21 cellular contexts compared by ENCODE assay signal in the genomic region with DNA sequence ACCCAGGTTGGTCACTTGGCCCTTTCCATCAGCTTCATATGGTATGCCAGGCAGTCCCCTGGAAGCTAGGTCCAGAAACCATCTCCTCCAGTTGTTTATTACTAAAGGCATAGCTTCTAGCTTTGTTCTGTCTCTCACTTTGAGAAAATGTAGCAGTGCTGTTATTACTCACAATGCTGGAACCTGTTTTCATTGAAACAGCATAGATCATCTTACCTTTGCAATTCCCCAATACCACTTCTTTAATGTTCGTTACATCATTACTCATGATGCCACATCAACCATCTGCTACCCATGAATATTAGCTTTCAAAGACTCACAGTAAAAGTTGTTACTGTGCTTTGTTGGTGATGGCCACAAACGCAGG.
DNase-seq lines count a peak whose midpoint lies in the region; ATAC-seq, FAIRE-seq and TF ChIP-seq lines count a peak whose summit lies in the region.
"Had no signal": no experiment of that assay in that cellular context is flagged by ENCODE, and none has a peak within 500 bp of the region (broad histone marks: within the 10 kb centered on the region; RNA-seq: fewer than 3 reads in every experiment).

No MANE protein-coding gene starts in this region.

- no peak for TF ChIP-seq RAD21 in K562 (CRISPR knock-in tag; conservative IDR thresholded peaks at IDR 0.05 in 1 of 2, IDR thresholded peaks at IDR 0.05 in 1 of 2)

- H3K4me1 ChIP-seq in K562 (replicated peaks in 1 of 2; ENCODE audit: control insufficient read depth in 2 of 2, insufficient read depth in 2 of 2, low read length in 2 of 2) (no peaks in the 10 kb centered on the region), testis (no peaks in the 10 kb centered on the region)
- H3K4me1 ChIP-seq: BE2C had no signal

- H3K27ac ChIP-seq in K562 (ENCODE audit: extremely low read depth, low read depth, low read length) (no peak overlapping the region), testis (no peak overlapping the region)
- H3K27ac ChIP-seq: 22Rv1 had no signal

- H3K36me3 Mint-ChIP-seq in stimulated activated memory B cell treated with anti-CD40 and anti-IgM and Interleukin-4, amounts not matched to agents 10 μg/mL and 1 μg/mL and 100 μg/mL, for 72 hours, result no peaks in the 10 kb centered on the region
- H3K36me3 Mint-ChIP-seq: CD14-positive monocyte; CD8-positive, alpha-beta memory T cell had no signal

- no peaks in the 10 kb centered on the region for H3K9me3 ChIP-seq in K562 (replicated peaks; ENCODE audit: control insufficient read depth, insufficient read depth, low read depth, low read length)
- H3K9me3 ChIP-seq in testis, result no peaks in the 10 kb centered on the region
- H3K9me3 ChIP-seq: BE2C, MG63 had no signal

- H3K27me3 Mint-ChIP-seq in stimulated activated memory B cell treated with anti-CD40 and anti-IgM and Interleukin-4, amounts not matched to agents 10 μg/mL and 1 μg/mL and 100 μg/mL, for 72 hours, result peaks cover 9% of the 10 kb centered on the region

- H3K9ac ChIP-seq in K562 (ENCODE audit: insufficient read depth in 1 of 2, low read depth in 2 of 2, low read length in 2 of 2), result no peak overlapping the region

- DNase-seq in NCI-H2107 treated with DMSO at 0.1 percent for 48 hours (lab: John Stamatoyannopoulos, UW; ENCODE audit: unreplicated experiment) (peak; percentile 19), NCI-H2107 (lab: John Stamatoyannopoulos, UW) (no peak), NCI-H2171 (lab: John Stamatoyannopoulos, UW) (peak; percentile 14), K562 (ENCODE audit: extremely low read depth in 1 of 4, low spot score in 3 of 4) (no peak), testis (no peak), hypothalamus (lab: John Stamatoyannopoulos, UW) (no peak)
- DNase-seq: BE2C; CD8-positive, alpha-beta memory T cell; DMS53; H9; KG1; NCI-H2029; NCI-H524 treated with DMSO at 0.1 percent for 48 hours; SHP77 had no signal

- in situ Hi-C loops in K562 (cut with MboI), result no loop called here

- no peak overlapping the region for H3K4me2 ChIP-seq in K562 (ENCODE audit: insufficient read depth, low read length)
- H3K4me2 ChIP-seq: GM23338 had no signal

- H3K9me3 Mint-ChIP-seq in stimulated activated memory B cell treated with anti-CD40 and anti-IgM and Interleukin-4, amounts not matched to agents 10 μg/mL and 1 μg/mL and 100 μg/mL, for 72 hours, result no peaks in the 10 kb centered on the region
- H3K9me3 Mint-ChIP-seq: CD8-positive, alpha-beta memory T cell; GM23338; H9 had no signal

- TF ChIP-seq CTCF in K562 (IDR thresholded peaks at IDR 0.05 in 2 of 3, conservative IDR thresholded peaks at IDR 0.05 in 1 of 3; ENCODE audit: insufficient read depth in 2 of 3, low read depth in 1 of 3, low read length in 3 of 3) (no peak), testis (IDR thresholded peaks at IDR 0.05) (no peak)

- peak; percentile 56 for FAIRE-seq in K562 (lab: Jason Lieb, UNC)
- FAIRE-seq: HTR-8/SVneo had no signal

- BruUV-seq in K562 (replicated peaks; lab: Mats Ljungman, UMichigan), result no TSS peak

- H3K4me1 Mint-ChIP-seq in stimulated activated memory B cell treated with anti-CD40 and anti-IgM and Interleukin-4, amounts not matched to agents 10 μg/mL and 1 μg/mL and 100 μg/mL, for 72 hours, result no peaks in the 10 kb centered on the region
- H3K4me1 Mint-ChIP-seq: CD14-positive monocyte; CD8-positive, alpha-beta memory T cell; GM23338; H9 had no signal

- TF ChIP-seq EP300 in K562 (IDR thresholded peaks at IDR 0.05; ENCODE audit: low read length), result no peak

- H3K36me3 ChIP-seq in K562 (ENCODE audit: control insufficient read depth, insufficient read depth, low read length) (no peaks in the 10 kb centered on the region), testis (ENCODE audit: low read depth, missing control alignments) (no peaks in the 10 kb centered on the region)
- H3K36me3 ChIP-seq: BE2C, MG63 had no signal

- H4K20me1 ChIP-seq in K562 (replicated peaks; ENCODE audit: control insufficient read depth, insufficient read depth, low read length), result no peaks in the 10 kb centered on the region

- H2AFZ ChIP-seq in K562 (ENCODE audit: low read depth, low read length), result no peak overlapping the region
- H2AFZ ChIP-seq: GM23338 had no signal

- TF ChIP-seq POLR2A in K562 (conservative IDR thresholded peaks at IDR 0.05), result no peak
- TF ChIP-seq POLR2A in testis (IDR thresholded peaks at IDR 0.05), result no peak

- no peaks in the 10 kb centered on the region for H3K9me1 ChIP-seq in K562 (ENCODE audit: control insufficient read depth, insufficient read depth, low read length)

- H3K4me3 Mint-ChIP-seq in stimulated activated memory B cell treated with anti-CD40 and anti-IgM and Interleukin-4, amounts not matched to agents 10 μg/mL and 1 μg/mL and 100 μg/mL, for 72 hours, result no peak overlapping the region
- H3K4me3 Mint-ChIP-seq: CD14-positive monocyte; CD8-positive, alpha-beta memory T cell; GM23338; H9 had no signal

- H3K27ac Mint-ChIP-seq in stimulated activated memory B cell treated with anti-CD40 and anti-IgM and Interleukin-4, amounts not matched to agents 10 μg/mL and 1 μg/mL and 100 μg/mL, for 72 hours, result no peak overlapping the region
- H3K27ac Mint-ChIP-seq: CD14-positive monocyte; CD8-positive, alpha-beta memory T cell; GM23338; H9 had no signal

- H3K27me3 ChIP-seq in K562 (ENCODE audit: control insufficient read depth in 2 of 2, insufficient read depth in 2 of 2, low read length in 2 of 2) (peaks cover 5 to 8% of the 10 kb centered on the region in 2 experiments; a peak in 3 of 5 replicates), testis (no peaks in the 10 kb centered on the region)
- H3K27me3 ChIP-seq: BE2C, MG63 had no signal

- H3K4me3 ChIP-seq in K562 (no peak overlapping the region), testis (no peak overlapping the region)
- H3K4me3 ChIP-seq: GM23338, MG63 had no signal

- POLR2A ChIA-PET in K562 (lab: Yijun Ruan, JAX), result no interaction called here

- 2% methylated on average over 2 of the region's 2 CpGs for WGBS in K562 (ENCODE audit: insufficient coverage, low coverage, missing lambda C conversion rate)
- 80 to 87% methylated on average over 2 of the region's 2 CpGs for WGBS in testis, 2 donors

- no peaks in the 10 kb centered on the region for H3K79me2 ChIP-seq in K562 (ENCODE audit: control insufficient read depth, insufficient read depth, low read length)

- no peak for ATAC-seq in K562
- ATAC-seq in stimulated activated memory B cell treated with anti-CD40 and anti-IgM and Interleukin-4, amounts not matched to agents 10 μg/mL and 1 μg/mL and 100 μg/mL, for 72 hours, result peak; percentile 28
- no peak for ATAC-seq in HG02884 (IDR thresholded peaks at IDR 0.05; ENCODE audit: unreplicated experiment)
- ATAC-seq: GM23338 had no signal

- CTCF ChIA-PET in K562 (lab: Yijun Ruan, JAX; ENCODE audit: low intra/inter-chr PET ratio), result no interaction called here

- intact Hi-C loops in K562 (cut with micrococcal nuclease) (no loop called here), testis (cut with DNase I; ENCODE audit: low total_unique reads) (no loop called here)

TF ChIP-seq in K562, 482 proteins besides CTCF, POLR2A, EP300 and RAD21 (continues in another document):
- TF ChIP-seq, protein P1, sequence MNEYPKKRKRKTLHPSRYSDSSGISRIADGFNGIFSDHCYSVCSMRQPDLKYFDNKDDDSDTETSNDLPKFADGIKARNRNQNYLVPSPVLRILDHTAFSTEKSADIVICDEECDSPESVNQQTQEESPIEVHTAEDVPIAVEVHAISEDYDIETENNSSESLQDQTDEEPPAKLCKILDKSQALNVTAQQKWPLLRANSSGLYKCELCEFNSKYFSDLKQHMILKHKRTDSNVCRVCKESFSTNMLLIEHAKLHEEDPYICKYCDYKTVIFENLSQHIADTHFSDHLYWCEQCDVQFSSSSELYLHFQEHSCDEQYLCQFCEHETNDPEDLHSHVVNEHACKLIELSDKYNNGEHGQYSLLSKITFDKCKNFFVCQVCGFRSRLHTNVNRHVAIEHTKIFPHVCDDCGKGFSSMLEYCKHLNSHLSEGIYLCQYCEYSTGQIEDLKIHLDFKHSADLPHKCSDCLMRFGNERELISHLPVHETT (CRISPR knock-in tag; conservative IDR thresholded peaks at IDR 0.05 in 1 of 2, IDR thresholded peaks at IDR 0.05 in 1 of 2), result no peak
- no peak for TF ChIP-seq MYBL2 (IDR thresholded peaks at IDR 0.05; ENCODE audit: low read depth)
- no peak for TF ChIP-seq MYBL2 (CRISPR knock-in tag; IDR thresholded peaks at IDR 0.05; ENCODE audit: borderline replicate concordance)
- no peak for TF ChIP-seq KLF1 (tag; IDR thresholded peaks at IDR 0.05)
- TF ChIP-seq HDGF (IDR thresholded peaks at IDR 0.05), result no peak
- no peak for TF ChIP-seq ZSCAN29 (IDR thresholded peaks at IDR 0.05)
- TF ChIP-seq ZNF175 (CRISPR knock-in tag; IDR thresholded peaks at IDR 0.05; ENCODE audit: low read depth), result no peak
- no peak for TF ChIP-seq JUND (IDR thresholded peaks at IDR 0.05; ENCODE audit: borderline replicate concordance, low read depth, low read length)
- TF ChIP-seq JUND (tag; IDR thresholded peaks at IDR 0.05; ENCODE audit: borderline replicate concordance, low read depth, low read length), result no peak
- TF ChIP-seq, protein P2, sequence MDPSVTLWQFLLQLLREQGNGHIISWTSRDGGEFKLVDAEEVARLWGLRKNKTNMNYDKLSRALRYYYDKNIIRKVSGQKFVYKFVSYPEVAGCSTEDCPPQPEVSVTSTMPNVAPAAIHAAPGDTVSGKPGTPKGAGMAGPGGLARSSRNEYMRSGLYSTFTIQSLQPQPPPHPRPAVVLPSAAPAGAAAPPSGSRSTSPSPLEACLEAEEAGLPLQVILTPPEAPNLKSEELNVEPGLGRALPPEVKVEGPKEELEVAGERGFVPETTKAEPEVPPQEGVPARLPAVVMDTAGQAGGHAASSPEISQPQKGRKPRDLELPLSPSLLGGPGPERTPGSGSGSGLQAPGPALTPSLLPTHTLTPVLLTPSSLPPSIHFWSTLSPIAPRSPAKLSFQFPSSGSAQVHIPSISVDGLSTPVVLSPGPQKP (CRISPR knock-in tag; IDR thresholded peaks at IDR 0.05), result no peak
- TF ChIP-seq, protein P3, sequence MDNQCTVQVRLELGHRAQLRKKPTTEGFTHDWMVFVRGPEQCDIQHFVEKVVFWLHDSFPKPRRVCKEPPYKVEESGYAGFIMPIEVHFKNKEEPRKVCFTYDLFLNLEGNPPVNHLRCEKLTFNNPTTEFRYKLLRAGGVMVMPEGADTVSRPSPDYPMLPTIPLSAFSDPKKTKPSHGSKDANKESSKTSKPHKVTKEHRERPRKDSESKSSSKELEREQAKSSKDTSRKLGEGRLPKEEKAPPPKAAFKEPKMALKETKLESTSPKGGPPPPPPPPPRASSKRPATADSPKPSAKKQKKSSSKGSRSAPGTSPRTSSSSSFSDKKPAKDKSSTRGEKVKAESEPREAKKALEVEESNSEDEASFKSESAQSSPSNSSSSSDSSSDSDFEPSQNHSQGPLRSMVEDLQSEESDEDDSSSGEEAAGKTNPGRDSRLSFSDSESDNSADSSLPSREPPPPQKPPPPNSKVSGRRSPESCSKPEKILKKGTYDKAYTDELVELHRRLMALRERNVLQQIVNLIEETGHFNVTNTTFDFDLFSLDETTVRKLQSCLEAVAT (IDR thresholded peaks at IDR 0.05), result no peak

Comparison
In these comparisons a context has a peak if more than half of its experiments do, and no peak if none do; other contexts are left out.
1. DNase-seq: peak in NCI-H2107 treated with DMSO at 0.1 percent for 48 hours (single experiment) and NCI-H2171 (single experiment); none in NCI-H2107 (single experiment), K562 (0 of 4), testis (single experiment) and hypothalamus (0 of 51).